ENCODE assay signal across 34 cellular contexts in genomic region chr14:88785911-88786310, GRCh38.
"Had no signal": no experiment of that assay in that cellular context is flagged by ENCODE, and none has a peak within 500 bp of the region (broad histone marks: within the 10 kb centered on the region; RNA-seq: fewer than 3 reads in every experiment).

No MANE protein-coding gene starts in this region.

- H3K36me3 ChIP-seq: MG63 had no signal

- DNase-seq: Karpas-422, Kasumi-1, MG63, MM.1S, NCI-H1048, NCI-H1092, NCI-H1092 treated with DMSO at 0.1 percent for 48 hours, NCI-H1105, NCI-H1105 treated with DMSO at 0.1 percent for 48 hours, NCI-H1417, NCI-H1417 treated with DMSO at 0.1 percent for 48 hours, NCI-H1436, NCI-H1436 treated with DMSO at 0.1 percent for 48 hours, NCI-H146, NCI-H1694, NCI-H1694 treated with DMSO at 0.1 percent for 48 hours, NCI-H187, NCI-H187 treated with DMSO at 0.1 percent for 48 hours, NCI-H1930, NCI-H2029, NCI-H2029 treated with DMSO at 0.1 percent for 48 hours, NCI-H2081, NCI-H2081 treated with DMSO at 0.1 percent for 48 hours, NCI-H2107, NCI-H2171, NCI-H2171 treated with DMSO at 0.1 percent for 48 hours, NCI-H2227 treated with DMSO at 0.1 percent for 48 hours, NCI-H226, NCI-H345, NCI-H446, NCI-H446 treated with DMSO at 0.1 percent for 48 hours, NCI-H510A, NCI-H510A treated with DMSO at 0.1 percent for 48 hours, NCI-H524 treated with DMSO at 0.1 percent for 48 hours had no signal

- H3K9me3 ChIP-seq: MG63 had no signal

- H3K4me3 ChIP-seq: MG63 had no signal
